In genomic region chr13:43446126-43446525, GRCh38 we compare ENCODE assay signal across 19 cellular contexts.
"Had no signal": no experiment of that assay in that cellular context is flagged by ENCODE, and none has a peak within 500 bp of the region (broad histone marks: within the 10 kb centered on the region; RNA-seq: fewer than 3 reads in every experiment).

No MANE protein-coding gene starts in this region.

- ATAC-seq: effector memory CD8-positive, alpha-beta T cell; foreskin keratinocyte; left ventricle myocardium superior; naive thymus-derived CD4-positive, alpha-beta T cell; stimulated activated effector memory CD8-positive, alpha-beta T cell treated with anti-CD3 and anti-CD28 coated beads, Interleukin-12 subunit alpha, Interleukin-12 subunit beta, amount 100 ng/mL, for 72 hours; stimulated activated naive CD8-positive, alpha-beta T cell treated with anti-CD3 and anti-CD28 coated beads, Interleukin-15, Interleukin-2, amounts not matched to agents 100 U/mL and 50 U/mL, for 24 hours had no signal

- H3K27ac ChIP-seq: epithelial cell of prostate, esophagus muscularis mucosa, foreskin keratinocyte, hepatocyte, parathyroid adenoma, suprapubic skin, thyroid gland had no signal

- H3K9me3 ChIP-seq: esophagus muscularis mucosa, suprapubic skin, thyroid gland had no signal

- H3K4me3 ChIP-seq: esophagus muscularis mucosa, hepatocyte, lung, suprapubic skin, thyroid gland had no signal

- H3K4me1 ChIP-seq: foreskin keratinocyte, parathyroid adenoma, thyroid gland had no signal

- H3K27me3 ChIP-seq: esophagus muscularis mucosa, foreskin keratinocyte, hepatocyte, suprapubic skin, thyroid gland had no signal

- H3K36me3 ChIP-seq: esophagus muscularis mucosa, suprapubic skin, thyroid gland had no signal

- DNase-seq: effector memory CD8-positive, alpha-beta T cell; foreskin keratinocyte; kidney; left cardiac atrium; left ventricle myocardium superior; mesenchymal stem cell; naive thymus-derived CD4-positive, alpha-beta T cell; nephron progenitor cell; stimulated activated CD4-positive, alpha-beta T cell treated with anti-CD3 and anti-CD28 coated beads, Interleukin-4, amount 100 ng/mL, for 1 hour; stimulated activated CD8-positive, alpha-beta memory T cell treated with anti-CD3 and anti-CD28 coated beads, Interleukin-4, amount 100 ng/mL, for 48 hours; stimulated activated naive CD8-positive, alpha-beta T cell treated with anti-CD3 and anti-CD28 coated beads, Interleukin-15, Interleukin-2, amounts not matched to agents 100 U/mL and 50 U/mL, for 24 hours; thyroid gland had no signal
